27 cellular contexts compared by ENCODE assay signal in the genomic region with DNA sequence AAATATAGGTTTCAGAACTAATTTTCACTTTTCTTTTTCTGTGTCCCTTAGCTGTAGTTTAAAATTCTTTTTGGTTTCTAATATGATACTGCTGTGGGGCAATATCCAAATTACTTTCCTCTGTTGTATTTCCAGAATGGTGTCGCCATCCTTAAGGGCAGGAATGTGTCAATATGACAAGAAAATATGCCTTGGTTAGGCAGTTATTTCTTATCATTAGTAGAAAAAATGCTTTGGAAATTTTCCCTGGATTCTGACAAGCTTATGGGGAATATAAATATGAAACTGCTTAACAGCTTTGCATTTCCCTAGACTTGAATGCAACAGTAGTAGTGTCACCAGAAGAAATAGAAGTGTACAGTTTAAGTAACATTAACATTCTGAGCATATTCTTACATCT. TPM values are rescaled to one million over a fixed set of nuclear protein-coding genes. Genes with fewer than 3 reads are reported as not detected.
"Had no signal": no experiment of that assay in that cellular context is flagged by ENCODE, and none has a peak within 500 bp of the region (broad histone marks: within the 10 kb centered on the region; RNA-seq: fewer than 3 reads in every experiment).

No MANE protein-coding gene starts in this region.

- H3K4me3 ChIP-seq: adrenal gland, ascending aorta, cardiac muscle cell had no signal

- H3K9me3 ChIP-seq: adrenal gland had no signal

- H3K36me3 ChIP-seq: adrenal gland, ascending aorta, brain microvascular endothelial cell, cardiac muscle cell had no signal

- DNase-seq: activated CD4-positive, alpha-beta memory T cell treated with anti-CD3 and anti-CD28 coated beads for 36 hours; activated CD4-positive, alpha-beta T cell treated with anti-CD3 and anti-CD28 coated beads, Interleukin-2, amount 10 ng/mL, durations not matched to agents 7 days and 5 days; activated CD4-positive, CD25-positive, alpha-beta regulatory T cell; activated CD8-positive, alpha-beta memory T cell treated with anti-CD3 and anti-CD28 coated beads for 24 hours; activated gamma-delta T cell treated with Interleukin-2 at 50 U/mL for 16 hours; activated naive CD4-positive, alpha-beta T cell treated with anti-CD3 and anti-CD28 coated beads, Interleukin-2, amount 10 ng/mL, durations not matched to agents 7 days and 5 days; activated naive CD8-positive, alpha-beta T cell treated with anti-CD3 and anti-CD28 coated beads for 36 hours; activated T-cell treated with anti-CD3 and anti-CD28 coated beads, Interleukin-2, amount 50 U/mL, for 48 hours; adrenal gland; brain microvascular endothelial cell; cerebellar nuclear complex; KG1; NCI-H1092 treated with DMSO at 0.1 percent for 48 hours; NCI-H1417 treated with DMSO at 0.1 percent for 48 hours; NCI-H1694; NCI-H2029 treated with DMSO at 0.1 percent for 48 hours; NCI-H446; NCI-H524; PC-3; SHP77 treated with DMSO at 0.1 percent for 48 hours had no signal

- ATAC-seq: PC-3 had no signal

- H3K4me1 ChIP-seq: adrenal gland, ascending aorta had no signal

- H3K27me3 ChIP-seq: adrenal gland, ascending aorta, brain microvascular endothelial cell, cardiac muscle cell had no signal

- H3K27ac ChIP-seq: adrenal gland, ascending aorta, brain microvascular endothelial cell, cardiac muscle cell, VCaP had no signal

RNA-seq across cellular contexts. Expression of a gene that starts 29.4 kb away (rescaled TPM):
- total RNA-seq: activated CD4-positive, alpha-beta memory T cell treated with anti-CD3 and anti-CD28 coated beads for 36 hours; activated CD4-positive, alpha-beta T cell treated with anti-CD3 and anti-CD28 coated beads, Interleukin-2, amount 10 ng/mL, durations not matched to agents 7 days and 5 days; activated naive CD8-positive, alpha-beta T cell treated with anti-CD3 and anti-CD28 coated beads for 36 hours; activated T-helper 2 cell treated with anti-CD3 and anti-CD28 coated beads, Interferon-gamma antibody, Interleukin-2, Interleukin-4, amounts not matched to agents 10 μg/mL and 5 μg/mL and 100 μg/mL, durations not matched to agents 14 hours and 24 hours and 36 hours; adrenal gland; ascending aorta; cardiac muscle cell; LHCN-M2; MCF 10A; PC-3; T-helper 2 cell treated with Interferon-gamma antibody and Interleukin-4, amounts not matched to agents 100 ng/mL and 5 ng/mL, for 36 hours had no signal

RNA-seq across cellular contexts. Expression of a gene that starts 52.8 kb away (rescaled TPM):
- total RNA-seq: ascending aorta had no signal
